In the genomic region with DNA sequence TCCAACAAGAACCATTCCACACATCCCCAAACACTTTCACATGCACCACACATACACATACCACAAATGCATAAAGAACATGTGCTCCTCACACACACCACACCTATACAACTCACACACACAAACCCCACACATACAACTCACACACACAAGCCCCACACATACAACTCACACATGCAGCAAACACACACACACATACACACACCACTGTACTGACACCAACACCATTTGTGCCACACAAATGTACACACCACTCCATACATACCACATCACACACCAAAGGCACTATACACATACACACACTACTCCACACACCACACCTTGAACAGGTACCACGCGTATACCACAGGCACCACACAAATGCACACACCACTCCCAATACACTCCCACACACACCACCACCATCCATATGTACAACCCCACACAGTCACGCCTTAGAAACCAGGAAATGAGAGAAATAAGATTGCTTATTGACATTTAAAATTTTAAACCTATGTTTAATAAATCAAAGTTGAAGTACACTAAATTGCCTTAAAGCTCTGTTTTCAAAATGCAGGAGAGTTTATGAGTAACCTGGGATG, we compare ENCODE assay signal across 18 cellular contexts.
DNase-seq lines count a peak whose midpoint lies in the region; ATAC-seq, FAIRE-seq and TF ChIP-seq lines count a peak whose summit lies in the region.
"Had no signal": no experiment of that assay in that cellular context is flagged by ENCODE, and none has a peak within 500 bp of the region (broad histone marks: within the 10 kb centered on the region; RNA-seq: fewer than 3 reads in every experiment).

No MANE protein-coding gene starts in this region.

- H3F3A ChIP-seq in GM23338 (replicated peaks; ENCODE audit: low read depth): no peaks in the 10 kb centered on the region

- no peak for ATAC-seq in GM23338
- peak; percentile 29 for ATAC-seq in activated T-helper 17 cell treated with anti-CD3 and anti-CD28 coated beads, Interleukin-2, amount 50 U/mL, for 72 hours (replicated peaks)
- ATAC-seq in stimulated activated effector memory CD8-positive, alpha-beta T cell treated with anti-CD3 and anti-CD28 coated beads, Interleukin-12 subunit alpha, Interleukin-12 subunit beta, amount 100 ng/mL, for 72 hours: peak; percentile 48
- ATAC-seq in HG02884 (IDR thresholded peaks at IDR 0.05; ENCODE audit: unreplicated experiment): no peak

- no peak overlapping the region for H3K4me3 Mint-ChIP-seq in GM23338
- no peak overlapping the region for H3K4me3 Mint-ChIP-seq in activated T-helper 17 cell treated with anti-CD3 and anti-CD28 coated beads, Interleukin-2, amount 50 U/mL, for 72 hours
- H3K4me3 Mint-ChIP-seq in stimulated activated effector memory CD8-positive, alpha-beta T cell treated with anti-CD3 and anti-CD28 coated beads, Interleukin-12 subunit alpha, Interleukin-12 subunit beta, amount 100 ng/mL, for 72 hours: no peak overlapping the region
- H3K4me3 Mint-ChIP-seq: CD14-positive monocyte; CD4-positive, alpha-beta memory T cell; H9 had no signal

- H3K4me3 ChIP-seq in GM23338: no peak overlapping the region
- no peak overlapping the region for H3K4me3 ChIP-seq in keratinocyte (ENCODE audit: control insufficient read depth in 2 of 3, extremely low read depth in 1 of 3, insufficient read depth in 2 of 3, low read depth in 1 of 3, low read length in 3 of 3)
- H3K4me3 ChIP-seq in breast epithelium: no peak overlapping the region
- H3K4me3 ChIP-seq: BLaER1, GM23248 had no signal

- peaks cover 2% of the 10 kb centered on the region for H3K27me3 Mint-ChIP-seq in GM23338 (ENCODE audit: insufficient read depth, low read depth, poor library complexity)
- H3K27me3 Mint-ChIP-seq in activated T-helper 17 cell treated with anti-CD3 and anti-CD28 coated beads, Interleukin-2, amount 50 U/mL, for 72 hours: no peaks in the 10 kb centered on the region
- H3K27me3 Mint-ChIP-seq: CD4-positive, alpha-beta memory T cell had no signal

- no peaks in the 10 kb centered on the region for H3K36me3 Mint-ChIP-seq in GM23338 (ENCODE audit: low read depth)
- H3K36me3 Mint-ChIP-seq in activated T-helper 17 cell treated with anti-CD3 and anti-CD28 coated beads, Interleukin-2, amount 50 U/mL, for 72 hours (ENCODE audit: low read depth): no peaks in the 10 kb centered on the region
- H3K36me3 Mint-ChIP-seq in stimulated activated effector memory CD8-positive, alpha-beta T cell treated with anti-CD3 and anti-CD28 coated beads, Interleukin-12 subunit alpha, Interleukin-12 subunit beta, amount 100 ng/mL, for 72 hours: no peaks in the 10 kb centered on the region
- H3K36me3 Mint-ChIP-seq: CD14-positive monocyte; CD4-positive, alpha-beta memory T cell had no signal

- no peaks in the 10 kb centered on the region for H4K20me1 ChIP-seq in GM23338 (replicated peaks; ENCODE audit: insufficient read depth)
- no peaks in the 10 kb centered on the region for H4K20me1 ChIP-seq in keratinocyte (ENCODE audit: control insufficient read depth, extremely low read depth, insufficient read depth, low read length)
- H4K20me1 ChIP-seq: BLaER1 had no signal

- H3K9me3 Mint-ChIP-seq in GM23338: no peaks in the 10 kb centered on the region
- H3K9me3 Mint-ChIP-seq in activated T-helper 17 cell treated with anti-CD3 and anti-CD28 coated beads, Interleukin-2, amount 50 U/mL, for 72 hours: no peaks in the 10 kb centered on the region
- H3K9me3 Mint-ChIP-seq in stimulated activated effector memory CD8-positive, alpha-beta T cell treated with anti-CD3 and anti-CD28 coated beads, Interleukin-12 subunit alpha, Interleukin-12 subunit beta, amount 100 ng/mL, for 72 hours: no peaks in the 10 kb centered on the region
- H3K9me3 Mint-ChIP-seq: CD4-positive, alpha-beta memory T cell; H9 had no signal

- H3K79me2 ChIP-seq in GM23338 (replicated peaks; ENCODE audit: insufficient read depth): no peaks in the 10 kb centered on the region
- no peaks in the 10 kb centered on the region for H3K79me2 ChIP-seq in keratinocyte (ENCODE audit: control insufficient read depth, insufficient read depth, low read length)

- DNase-seq in GM23338 (ENCODE audit: low spot score) (no peak), keratinocyte (ENCODE audit: low read depth, low spot score) (no peak), breast epithelium (ENCODE audit: low spot score in 2 of 2) (no peak)
- no peak for DNase-seq in stimulated activated effector memory CD8-positive, alpha-beta T cell treated with anti-CD3 and anti-CD28 coated beads, Interleukin-12 subunit alpha, Interleukin-12 subunit beta, amount 100 ng/mL, for 72 hours (ENCODE audit: low spot score in 2 of 2)
- DNase-seq in stimulated activated CD4-positive, alpha-beta T cell treated with anti-CD3 and anti-CD28 coated beads, Interleukin-2, amount 100 ng/mL, for 48 hours: no peak
- DNase-seq: 8988T; CD4-positive, alpha-beta memory T cell; DMS153; DMS79; GDM1; GM23248; H9 had no signal

- no peaks in the 10 kb centered on the region for H3K9me2 ChIP-seq in GM23338 (ENCODE audit: insufficient read depth)

- H3K4me2 ChIP-seq in GM23338: no peak overlapping the region
- H3K4me2 ChIP-seq in keratinocyte (ENCODE audit: control insufficient read depth, extremely low read depth, insufficient read depth, low read depth, low read length): no peak overlapping the region
- H3K4me2 ChIP-seq: BLaER1 had no signal

- no peak overlapping the region for H3K27ac ChIP-seq in GM23338 (ENCODE audit: low read depth)
- no peak overlapping the region for H3K27ac ChIP-seq in keratinocyte (ENCODE audit: control insufficient read depth, insufficient read depth, low read length)
- H3K27ac ChIP-seq in breast epithelium: no peak overlapping the region
- H3K27ac ChIP-seq: BLaER1, GM23248 had no signal

- no peaks in the 10 kb centered on the region for H3K36me3 ChIP-seq in GM23338 (ENCODE audit: insufficient read depth)
- H3K36me3 ChIP-seq in keratinocyte (ENCODE audit: control insufficient read depth in 2 of 2, extremely low read depth in 1 of 2, insufficient read depth in 2 of 2, low read length in 2 of 2): no peaks in the 10 kb centered on the region
- no peaks in the 10 kb centered on the region for H3K36me3 ChIP-seq in breast epithelium
- H3K36me3 ChIP-seq: BLaER1 had no signal

- intact Hi-C loops in breast epithelium (cut with DNase I; ENCODE audit: low total_unique reads): no loop called here

- peak; percentile 36 for FAIRE-seq in keratinocyte (lab: Jason Lieb, UNC)
- FAIRE-seq: GM12892, GM18507 had no signal

- TF ChIP-seq POLR2A in breast epithelium (IDR thresholded peaks at IDR 0.05): no peak

- TF ChIP-seq CTCF in GM23338 (conservative IDR thresholded peaks at IDR 0.05; ENCODE audit: low read depth in 2 of 2): no peak
- no peak for TF ChIP-seq CTCF in keratinocyte (optimal IDR thresholded peaks at IDR 0.05 in 1 of 3, IDR thresholded peaks at IDR 0.05 in 1 of 3, conservative IDR thresholded peaks at IDR 0.05 in 1 of 3; ENCODE audit: extremely low read depth in 1 of 3, insufficient read depth in 2 of 3, low read length in 3 of 3)
- TF ChIP-seq CTCF in breast epithelium (IDR thresholded peaks at IDR 0.05): no peak

- no peak overlapping the region for H3K9ac ChIP-seq in keratinocyte (ENCODE audit: control insufficient read depth, extremely low read depth, insufficient read depth, low read length)
- H3K9ac ChIP-seq: BLaER1, GM23248 had no signal

- H3K27ac Mint-ChIP-seq in GM23338: no peak overlapping the region
- H3K27ac Mint-ChIP-seq in activated T-helper 17 cell treated with anti-CD3 and anti-CD28 coated beads, Interleukin-2, amount 50 U/mL, for 72 hours: no peak overlapping the region
- no peak overlapping the region for H3K27ac Mint-ChIP-seq in stimulated activated effector memory CD8-positive, alpha-beta T cell treated with anti-CD3 and anti-CD28 coated beads, Interleukin-12 subunit alpha, Interleukin-12 subunit beta, amount 100 ng/mL, for 72 hours
- H3K27ac Mint-ChIP-seq: CD14-positive monocyte; CD4-positive, alpha-beta memory T cell; H9 had no signal

- H3K9me1 ChIP-seq in keratinocyte (ENCODE audit: control insufficient read depth, extremely low read depth, insufficient read depth, low read length): no peaks in the 10 kb centered on the region

- H3K27me3 ChIP-seq in GM23338 (ENCODE audit: insufficient read depth): no peaks in the 10 kb centered on the region
- no peaks in the 10 kb centered on the region for H3K27me3 ChIP-seq in keratinocyte (ENCODE audit: control insufficient read depth, extremely low read depth, insufficient read depth, low read length)
- no peaks in the 10 kb centered on the region for H3K27me3 ChIP-seq in breast epithelium
- H3K27me3 ChIP-seq: BLaER1 had no signal

- H3K9me3 ChIP-seq in keratinocyte (ENCODE audit: control insufficient read depth, low read depth, low read length): no peaks in the 10 kb centered on the region
- H3K9me3 ChIP-seq in breast epithelium: no peaks in the 10 kb centered on the region
- H3K9me3 ChIP-seq: BLaER1 had no signal

- H2AFZ ChIP-seq in GM23338 (peak overlapping the region; percentile 60; the same call in 1 of the 2 replicates), keratinocyte (ENCODE audit: control insufficient read depth, low read length) (no peak overlapping the region)
- H2AFZ ChIP-seq: GM23248 had no signal

- H3K4me1 Mint-ChIP-seq in GM23338: no peaks in the 10 kb centered on the region; the same call in 2 of the 3 replicates
- H3K4me1 Mint-ChIP-seq in activated T-helper 17 cell treated with anti-CD3 and anti-CD28 coated beads, Interleukin-2, amount 50 U/mL, for 72 hours: peaks cover 4% of the 10 kb centered on the region
- no peaks in the 10 kb centered on the region for H3K4me1 Mint-ChIP-seq in stimulated activated effector memory CD8-positive, alpha-beta T cell treated with anti-CD3 and anti-CD28 coated beads, Interleukin-12 subunit alpha, Interleukin-12 subunit beta, amount 100 ng/mL, for 72 hours
- H3K4me1 Mint-ChIP-seq: CD14-positive monocyte had no signal

- dilution Hi-C loops in keratinocyte (cut with MboI; ENCODE audit: extremely low pct_ligation_motif_present, low sequenced_read_pairs): no loop called here

- H3K4me1 ChIP-seq in GM23338 (ENCODE audit: insufficient read depth): no peaks in the 10 kb centered on the region
- no peaks in the 10 kb centered on the region for H3K4me1 ChIP-seq in keratinocyte (ENCODE audit: control insufficient read depth, extremely low read depth, insufficient read depth, low read length)
- no peaks in the 10 kb centered on the region for H3K4me1 ChIP-seq in breast epithelium
- H3K4me1 ChIP-seq: BLaER1 had no signal

TF ChIP-seq in GM23338, 12 proteins besides CTCF, POLR2A, EP300 and RAD21 (continues in another document):
- TF ChIP-seq POLR2AphosphoS5 (IDR thresholded peaks at IDR 0.05; ENCODE audit: low read depth) (no peak), NANOG (IDR thresholded peaks at IDR 0.05; ENCODE audit: borderline replicate concordance) (no peak), ETS1 (IDR thresholded peaks at IDR 0.05) (no peak)

Comparison
In these comparisons a context has a peak if more than half of its experiments do, and no peak if none do; other contexts are left out.
1. ATAC-seq: peak in activated T-helper 17 cell treated with anti-CD3 and anti-CD28 coated beads, Interleukin-2, amount 50 U/mL, for 72 hours (single experiment) and stimulated activated effector memory CD8-positive, alpha-beta T cell treated with anti-CD3 and anti-CD28 coated beads, Interleukin-12 subunit alpha, Interleukin-12 subunit beta, amount 100 ng/mL, for 72 hours (single experiment); none in GM23338 (single experiment) and HG02884 (single experiment).